ENCODE assay signal across 8 cellular contexts in genomic region chr1:229625893-229626831, GRCh38. TPM values are rescaled to one million over a fixed set of nuclear protein-coding genes. Genes with fewer than 3 reads are reported as not detected.
DNase-seq lines count a peak whose midpoint lies in the region; ATAC-seq and TF ChIP-seq lines count a peak whose summit lies in the region.

TSS of gene TAF5L (minus strand) at chr1:229626122. CDS start at chr1:229614482, 11,640 bp downstream.
TSS of gene URB2 (plus strand) at chr1:229626247. CDS start at chr1:229627634, 1,387 bp downstream.

- H3K9me3 Mint-ChIP-seq in activated T-helper 2 cell treated with anti-CD3 and anti-CD28 coated beads, Interferon-gamma antibody, Interleukin-2, Interleukin-4, amounts not matched to agents 10 μg/mL and 5 μg/mL and 100 μg/mL, durations not matched to agents 14 hours and 24 hours and 36 hours: no peaks in the 10 kb centered on the region
- no peaks in the 10 kb centered on the region for H3K9me3 Mint-ChIP-seq in natural killer cell treated with Interleukin-12 subunit alpha and Interleukin-12 subunit beta and Interleukin-15 and Interleukin-18, amount 100 ng/mL, for 72 hours

- peaks cover 29% of the 10 kb centered on the region for H3K36me3 Mint-ChIP-seq in activated T-helper 2 cell treated with anti-CD3 and anti-CD28 coated beads, Interferon-gamma antibody, Interleukin-2, Interleukin-4, amounts not matched to agents 10 μg/mL and 5 μg/mL and 100 μg/mL, durations not matched to agents 14 hours and 24 hours and 36 hours (ENCODE audit: low read depth)
- H3K36me3 Mint-ChIP-seq in natural killer cell treated with Interleukin-12 subunit alpha and Interleukin-12 subunit beta and Interleukin-15 and Interleukin-18, amount 100 ng/mL, for 72 hours: peaks cover 16% of the 10 kb centered on the region

- no peaks in the 10 kb centered on the region for H3K27me3 Mint-ChIP-seq in activated T-helper 2 cell treated with anti-CD3 and anti-CD28 coated beads, Interferon-gamma antibody, Interleukin-2, Interleukin-4, amounts not matched to agents 10 μg/mL and 5 μg/mL and 100 μg/mL, durations not matched to agents 14 hours and 24 hours and 36 hours (ENCODE audit: low read depth)
- no peaks in the 10 kb centered on the region for H3K27me3 Mint-ChIP-seq in natural killer cell treated with Interleukin-12 subunit alpha and Interleukin-12 subunit beta and Interleukin-15 and Interleukin-18, amount 100 ng/mL, for 72 hours

- H3K4me1 ChIP-seq in RWPE2 (ENCODE audit: insufficient read depth, poor library complexity, severe bottlenecking): no peaks in the 10 kb centered on the region

- no peaks in the 10 kb centered on the region for H3K27me3 ChIP-seq in RWPE2 (ENCODE audit: insufficient read depth, poor library complexity, severe bottlenecking)

- in situ Hi-C loops in KBM-7 (cut with MboI; ENCODE audit: low pct_unique_long_range_greater_than_20kb, low sequenced_read_pairs): loop anchor here (10.0 kb wide), 1 partner anchor 51 kb away; no protein-coding TSS in a partner anchor

- peak; percentile 88 for ATAC-seq in GM21576 (IDR thresholded peaks at IDR 0.05; ENCODE audit: unreplicated experiment)
- peak; percentile 88 for ATAC-seq in RWPE2 (ENCODE audit: low read depth)
- peak; percentile 96 to 97 for ATAC-seq in natural killer cell treated with Interleukin-12 subunit alpha and Interleukin-12 subunit beta and Interleukin-15 and Interleukin-18, amount 100 ng/mL, for 72 hours

- peaks cover 49% of the 10 kb centered on the region for H3K4me1 Mint-ChIP-seq in activated T-helper 2 cell treated with anti-CD3 and anti-CD28 coated beads, Interferon-gamma antibody, Interleukin-2, Interleukin-4, amounts not matched to agents 10 μg/mL and 5 μg/mL and 100 μg/mL, durations not matched to agents 14 hours and 24 hours and 36 hours (ENCODE audit: low read depth)
- H3K4me1 Mint-ChIP-seq in natural killer cell treated with Interleukin-12 subunit alpha and Interleukin-12 subunit beta and Interleukin-15 and Interleukin-18, amount 100 ng/mL, for 72 hours (ENCODE audit: low read depth in 2 of 2): peaks cover 34 to 49% of the 10 kb centered on the region in 2 donors

- H3K4me3 Mint-ChIP-seq in activated T-helper 2 cell treated with anti-CD3 and anti-CD28 coated beads, Interferon-gamma antibody, Interleukin-2, Interleukin-4, amounts not matched to agents 10 μg/mL and 5 μg/mL and 100 μg/mL, durations not matched to agents 14 hours and 24 hours and 36 hours (ENCODE audit: low read depth): peak within 1 kb of the TSS; percentile 96
- peak within 1 kb of the TSS; percentile 97 for H3K4me3 Mint-ChIP-seq in natural killer cell treated with Interleukin-12 subunit alpha and Interleukin-12 subunit beta and Interleukin-15 and Interleukin-18, amount 100 ng/mL, for 72 hours

- H3K4me3 ChIP-seq in RWPE2 (ENCODE audit: severe bottlenecking) (peak within 1 kb of the TSS; percentile 86), fibroblast of pulmonary artery (replicated peaks; ENCODE audit: low read depth, low read length) (peak within 1 kb of the TSS; percentile 97)

- DNase-seq in DMS53 treated with DMSO at 0.1 percent for 48 hours (lab: John Stamatoyannopoulos, UW; ENCODE audit: unreplicated experiment) (peak; percentile 74), KBM-7 (peak; percentile 84), RWPE2 (ENCODE audit: low spot score) (peak; percentile 65), fibroblast of pulmonary artery (ENCODE audit: low read depth) (peak; percentile 89)
- DNase-seq in activated T-helper 2 cell treated with anti-CD3 and anti-CD28 coated beads, Interferon-gamma antibody, Interleukin-2, Interleukin-4, amounts not matched to agents 10 μg/mL and 5 μg/mL and 100 μg/mL, durations not matched to agents 14 hours and 24 hours and 36 hours (ENCODE audit: low spot score): peak; percentile 84
- peak; percentile 92 for DNase-seq in natural killer cell treated with Interleukin-12 subunit alpha and Interleukin-12 subunit beta and Interleukin-15 and Interleukin-18, amount 100 ng/mL, for 72 hours (ENCODE audit: low spot score)
- DNase-seq in stimulated activated naive CD4-positive, alpha-beta T cell treated with Interleukin-2 at 50 U/mL for 16 hours (lab: John Stamatoyannopoulos, UW): peak; percentile 79

- TF ChIP-seq CTCF in RWPE2 (IDR thresholded peaks at IDR 0.05; ENCODE audit: poor library complexity, severe bottlenecking) (no peak), fibroblast of pulmonary artery (IDR thresholded peaks at IDR 0.05; ENCODE audit: low read length, missing control alignments) (no peak)

- intact Hi-C loops in activated T-helper 2 cell treated with anti-CD3 and anti-CD28 coated beads, Interferon-gamma antibody, Interleukin-2, Interleukin-4, amounts not matched to agents 10 μg/mL and 5 μg/mL and 100 μg/mL, durations not matched to agents 14 hours and 24 hours and 36 hours (cut with micrococcal nuclease): loop anchor here (1.0 to 10.0 kb wide), 6 partner anchors 68 to 1017 kb away; partner anchors contain the start of genes ABCB10, COG2 and NUP133

- no peaks in the 10 kb centered on the region for H3K9me3 ChIP-seq in RWPE2 (ENCODE audit: severe bottlenecking)

- H3K27ac ChIP-seq in RWPE2 (ENCODE audit: poor library complexity, severe bottlenecking): peak within 1 kb of the TSS; percentile 53

- H3K27ac Mint-ChIP-seq in activated T-helper 2 cell treated with anti-CD3 and anti-CD28 coated beads, Interferon-gamma antibody, Interleukin-2, Interleukin-4, amounts not matched to agents 10 μg/mL and 5 μg/mL and 100 μg/mL, durations not matched to agents 14 hours and 24 hours and 36 hours: peak within 1 kb of the TSS; percentile 85
- peak within 1 kb of the TSS; percentile 82 to 96 for H3K27ac Mint-ChIP-seq in natural killer cell treated with Interleukin-12 subunit alpha and Interleukin-12 subunit beta and Interleukin-15 and Interleukin-18, amount 100 ng/mL, for 72 hours

- H3K36me3 ChIP-seq in RWPE2 (ENCODE audit: low read depth): no peaks in the 10 kb centered on the region

RNA-seq across cellular contexts. Expression of gene TAF5L, which starts in this region (rescaled TPM):
- total RNA-seq in activated T-helper 2 cell treated with anti-CD3 and anti-CD28 coated beads, Interferon-gamma antibody, Interleukin-2, Interleukin-4, amounts not matched to agents 10 μg/mL and 5 μg/mL and 100 μg/mL, durations not matched to agents 14 hours and 24 hours and 36 hours: 28.3 and 28.4 TPM in 2 replicates
- 10 to 100 TPM; 26.5 to 30.7 TPM for total RNA-seq in natural killer cell treated with Interleukin-12 subunit alpha and Interleukin-12 subunit beta and Interleukin-15 and Interleukin-18, amount 100 ng/mL, for 72 hours

RNA-seq across cellular contexts. Expression of gene URB2, which starts in this region (rescaled TPM):
- total RNA-seq in activated T-helper 2 cell treated with anti-CD3 and anti-CD28 coated beads, Interferon-gamma antibody, Interleukin-2, Interleukin-4, amounts not matched to agents 10 μg/mL and 5 μg/mL and 100 μg/mL, durations not matched to agents 14 hours and 24 hours and 36 hours: 25.8 and 27.0 TPM in 2 replicates
- total RNA-seq in natural killer cell treated with Interleukin-12 subunit alpha and Interleukin-12 subunit beta and Interleukin-15 and Interleukin-18, amount 100 ng/mL, for 72 hours: 10 to 100 TPM; 16.4 to 38.2 TPM

Comparison
In these comparisons a context has a peak if more than half of its experiments do, and no peak if none do; other contexts are left out.
1. Peak in every context shown above with its lines: DNase-seq, ATAC-seq, H3K4me3 ChIP-seq and H3K27ac ChIP-seq.